In the genomic region with DNA sequence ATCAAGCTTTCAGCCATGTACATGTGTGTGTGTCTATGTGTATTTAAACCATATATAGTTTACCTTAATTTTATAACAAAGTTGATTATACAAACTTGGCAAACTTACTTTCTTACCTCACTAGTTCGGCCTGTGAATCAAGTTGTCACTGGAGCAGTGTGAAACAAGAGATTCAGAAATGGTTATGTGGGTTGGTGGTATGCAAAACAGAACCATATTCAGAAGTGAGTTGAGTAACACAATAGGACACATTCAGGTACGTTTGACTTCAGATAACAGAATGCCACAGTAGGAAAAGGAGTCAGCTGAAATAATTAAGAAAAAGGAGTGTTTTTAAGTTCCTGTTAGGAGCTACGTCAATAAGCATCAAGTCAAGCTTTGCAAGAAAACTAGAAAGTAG, we compare ENCODE assay signal across 15 cellular contexts. TPM values are rescaled to one million over a fixed set of nuclear protein-coding genes. Genes with fewer than 3 reads are reported as not detected.
DNase-seq lines count a peak whose midpoint lies in the region; ATAC-seq and TF ChIP-seq lines count a peak whose summit lies in the region.
"Had no signal": no experiment of that assay in that cellular context is flagged by ENCODE, and none has a peak within 500 bp of the region (broad histone marks: within the 10 kb centered on the region; RNA-seq: fewer than 3 reads in every experiment).

No MANE protein-coding gene starts in this region.

- H3K36me3 ChIP-seq in ascending aorta (peaks cover 34 to 65% of the 10 kb centered on the region in 2 donors), spleen (peaks cover 0 to 100% (median 91%) of the 10 kb centered on the region in 6 donors)

- H3K4me3 Mint-ChIP-seq in CD4-positive, alpha-beta T cell: no peak overlapping the region
- H3K4me3 Mint-ChIP-seq: neural progenitor cell, T-cell, WTC11 had no signal

- H3K27ac Mint-ChIP-seq in CD4-positive, alpha-beta T cell: peak overlapping the region; percentile 19
- H3K27ac Mint-ChIP-seq: neural progenitor cell, WTC11 had no signal

- no peaks in the 10 kb centered on the region for H3K9me3 Mint-ChIP-seq in CD4-positive, alpha-beta T cell
- H3K9me3 Mint-ChIP-seq: neural progenitor cell, T-cell, WTC11 had no signal

- no peak overlapping the region for H3K27ac ChIP-seq in CD4-positive, alpha-beta T cell (ENCODE audit: low read depth, low read length)
- H3K27ac ChIP-seq in ascending aorta (peak overlapping the region; percentile 59 to 76), spleen (no peak overlapping the region)
- H3K27ac ChIP-seq: neural progenitor cell had no signal

- H3K4me1 Mint-ChIP-seq in CD4-positive, alpha-beta T cell (ENCODE audit: low read depth): peaks cover 21% of the 10 kb centered on the region
- H3K4me1 Mint-ChIP-seq: neural progenitor cell, WTC11 had no signal

- no peak for ATAC-seq in CD4-positive, alpha-beta T cell (ENCODE audit: poor library complexity)
- peak; percentile 53 for ATAC-seq in GM18498 (IDR thresholded peaks at IDR 0.05; ENCODE audit: unreplicated experiment)
- peak; percentile 86 for ATAC-seq in HG02798 (IDR thresholded peaks at IDR 0.05; ENCODE audit: poor library complexity, unreplicated experiment)
- ATAC-seq: T-cell, WTC11 had no signal

- intact Hi-C loops in CD4-positive, alpha-beta T cell (cut with DNase I, micrococcal nuclease): no loop called here
- intact Hi-C loops in ascending aorta (cut with DNase I): no loop called here
- intact Hi-C loops in spleen (cut with DNase I; ENCODE audit: low total_unique reads): no loop called here

- CTCF ChIA-PET in CD4-positive, alpha-beta T cell (lab: Charles Lee): no interaction called here

- H3K4me3 ChIP-seq in ascending aorta (no peak overlapping the region), spleen (no peak overlapping the region)
- H3K4me3 ChIP-seq: neural progenitor cell had no signal

- POLR2A ChIA-PET in CD4-positive, alpha-beta T cell (lab: Charles Lee): no interaction called here

- no peak for TF ChIP-seq POLR2A in spleen (IDR thresholded peaks at IDR 0.05)

- H3K9me3 ChIP-seq in CD4-positive, alpha-beta T cell (ENCODE audit: control insufficient read depth, low read length): no peaks in the 10 kb centered on the region
- H3K9me3 ChIP-seq in ascending aorta (no peaks in the 10 kb centered on the region), spleen (no peaks in the 10 kb centered on the region)

- 74 to 89% (median 78%) methylated on average over 3 of the region's 3 CpGs for WGBS in spleen, 5 donors

- H3K27me3 ChIP-seq in CD4-positive, alpha-beta T cell (ENCODE audit: control insufficient read depth, insufficient read depth, low read length): no peaks in the 10 kb centered on the region
- H3K27me3 ChIP-seq in ascending aorta: no peaks in the 10 kb centered on the region
- H3K27me3 ChIP-seq in spleen (replicated peaks in 1 of 7): no peaks in the 10 kb centered on the region
- H3K27me3 ChIP-seq: neural progenitor cell had no signal

- no peak for TF ChIP-seq CTCF in CD4-positive, alpha-beta T cell (IDR thresholded peaks at IDR 0.05)
- TF ChIP-seq CTCF in ascending aorta (IDR thresholded peaks at IDR 0.05) (no peak), spleen (IDR thresholded peaks at IDR 0.05 in 8 of 11, conservative IDR thresholded peaks at IDR 0.05 in 3 of 11) (no peak)

- DNase-seq in CD4-positive, alpha-beta T cell: no peak
- no peak for DNase-seq in ascending aorta (ENCODE audit: low spot score in 2 of 2)
- DNase-seq in stimulated activated CD4-positive, alpha-beta T cell treated with anti-CD3 and anti-CD28 coated beads, Interleukin-2, amount 100 ng/mL, for 24 hours: no peak
- DNase-seq in NCI-H748 (lab: John Stamatoyannopoulos, UW; ENCODE audit: unreplicated experiment): no peak
- DNase-seq in NK-92 treated with Interleukin-12 subunit alpha and Interleukin-12 subunit beta, amount 100 ng/mL, for 24 hours (lab: John Stamatoyannopoulos, UW): no peak
- DNase-seq in spleen: no peak
- DNase-seq: COR-L47; effector CD4-positive, alpha-beta T cell; KBM-7; NCI-H2171 treated with DMSO at 0.1 percent for 48 hours; T-cell had no signal

- H3K36me3 Mint-ChIP-seq in CD4-positive, alpha-beta T cell (ENCODE audit: low read depth): peaks cover 96% of the 10 kb centered on the region

- H3K4me1 ChIP-seq in ascending aorta: peaks cover 0 to 6% of the 10 kb centered on the region in 2 donors
- peaks cover 0 to 3% (median 0%) of the 10 kb centered on the region in 6 donors for H3K4me1 ChIP-seq in spleen
- H3K4me1 ChIP-seq: neural progenitor cell had no signal

- no peaks in the 10 kb centered on the region for H3K27me3 Mint-ChIP-seq in CD4-positive, alpha-beta T cell
- H3K27me3 Mint-ChIP-seq: T-cell had no signal

RNA-seq across cellular contexts. Expression of gene XPA, which starts 21.5 kb away (rescaled TPM):
- total RNA-seq in CD4-positive, alpha-beta T cell: 10 to 100 TPM; 20.2 to 23.3 TPM
- 3.2 TPM for total RNA-seq in ascending aorta
- total RNA-seq in spleen: 10 to 100 TPM; 12.6 to 24.2 (median 16.7) TPM
- polyA plus RNA-seq in spleen: 10 to 100 TPM; 11.4 to 18.6 (median 14.0) TPM

RNA-seq across cellular contexts. Expression of gene NCBP1, which starts 42.0 kb away (rescaled TPM):
- total RNA-seq in CD4-positive, alpha-beta T cell: 10 to 100 TPM; 50.7 to 53.5 TPM
- total RNA-seq in ascending aorta (5.1 TPM), spleen (10 to 100 TPM; 17.7 to 30.6 (median 27.3) TPM)
- polyA plus RNA-seq in spleen: 10 to 100 TPM in 1 of 3 donors, 1 to 10 TPM in 2; 6.5 to 10.8 (median 8.2) TPM

RNA-seq across cellular contexts. Expression of gene TSTD2, which starts 42.5 kb away (rescaled TPM):
- 10 to 100 TPM; 23.8 to 26.0 TPM for total RNA-seq in CD4-positive, alpha-beta T cell
- total RNA-seq in ascending aorta: 1.4 TPM
- total RNA-seq in spleen: 10 to 100 TPM; 17.4 to 31.0 (median 19.2) TPM
- 10 to 100 TPM in 2 of 3 donors, 1 to 10 TPM in 1; 8.1 to 10.4 (median 10.4) TPM for polyA plus RNA-seq in spleen

Comparison
In these comparisons a context has a peak if more than half of its experiments do, and no peak if none do; other contexts are left out.
1. H3K27ac ChIP-seq: peak in ascending aorta (2 of 2); none in CD4-positive, alpha-beta T cell (single experiment) and spleen (0 of 8).